14 cellular contexts compared by ENCODE assay signal in the genomic region with DNA sequence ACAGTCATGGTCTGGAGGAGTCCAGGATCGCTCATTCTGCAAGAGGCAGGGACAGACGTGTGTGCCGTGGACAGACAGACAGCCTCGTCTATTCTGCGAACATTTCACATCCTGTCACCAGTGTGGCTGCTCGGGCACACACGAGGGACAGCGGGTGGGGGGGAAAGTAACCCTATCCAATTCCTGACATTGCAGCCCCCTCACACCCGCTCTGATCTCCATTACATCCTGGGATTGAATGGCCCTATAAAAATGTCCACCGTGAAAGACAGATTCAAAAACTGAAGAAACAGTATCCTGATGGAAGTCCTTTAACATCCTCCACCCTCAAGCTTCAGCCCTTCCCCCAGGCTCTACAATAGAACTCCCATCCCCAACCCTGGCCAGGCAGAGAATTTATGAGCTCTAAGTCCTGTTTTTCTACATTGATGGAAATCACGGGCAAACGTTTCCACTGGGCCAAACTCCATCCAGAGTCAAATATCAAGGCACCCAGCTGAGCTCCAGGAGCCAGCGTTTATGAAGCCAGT. TPM values are rescaled to one million over a fixed set of nuclear protein-coding genes. Genes with fewer than 3 reads are reported as not detected.
DNase-seq lines count a peak whose midpoint lies in the region; ATAC-seq and TF ChIP-seq lines count a peak whose summit lies in the region.
"Had no signal": no experiment of that assay in that cellular context is flagged by ENCODE, and none has a peak within 500 bp of the region (broad histone marks: within the 10 kb centered on the region; RNA-seq: fewer than 3 reads in every experiment).

No MANE protein-coding gene starts in this region.

- no peak overlapping the region for H3K27ac Mint-ChIP-seq in naive thymus-derived CD8-positive, alpha-beta T cell

- H3K4me3 Mint-ChIP-seq in naive thymus-derived CD8-positive, alpha-beta T cell: no peak overlapping the region

- peak overlapping the region; percentile 32 for H2AFZ ChIP-seq in ACC112 (ENCODE audit: low read length, unreplicated experiment)

- TF ChIP-seq CTCF in astrocyte of the spinal cord (IDR thresholded peaks at IDR 0.05; ENCODE audit: low read depth, low read length): no peak

- peaks cover 23% of the 10 kb centered on the region for H3K79me2 ChIP-seq in ACC112 (ENCODE audit: control insufficient read depth, insufficient read depth, low read length, unreplicated experiment)

- ATAC-seq in naive thymus-derived CD8-positive, alpha-beta T cell: no peak
- no peak for ATAC-seq in GM21825 (IDR thresholded peaks at IDR 0.05; ENCODE audit: unreplicated experiment)

- peak; percentile 87 for DNase-seq in HK-2 (ENCODE audit: unreplicated experiment)
- peak; percentile 71 for DNase-seq in astrocyte of the spinal cord (ENCODE audit: low read depth, low spot score)
- peak; percentile 92 for DNase-seq in kidney glomerular epithelial cell (lab: John Stamatoyannopoulos, UW)
- no peak for DNase-seq in naive thymus-derived CD8-positive, alpha-beta T cell
- DNase-seq in HuH-7.5 (ENCODE audit: low spot score): no peak
- no peak for DNase-seq in RPMI8226
- DNase-seq: activated CD4-positive, alpha-beta T cell treated with anti-CD3 and anti-CD28 coated beads, Interleukin-2, amount 50 U/mL, for 4 hours; NCI-H2227 treated with DMSO at 0.1 percent for 48 hours; stimulated activated naive CD4-positive, alpha-beta T cell treated with Interleukin-2 at 50 U/mL for 16 hours had no signal

- H3K27me3 ChIP-seq in ACC112 (ENCODE audit: insufficient read depth, low read length): no peaks in the 10 kb centered on the region
- H3K27me3 ChIP-seq: BLaER1 treated with 17β-estradiol and CSF1 and Interleukin-3, amounts not matched to agents 10 nM and 100 nM had no signal

- H3K27ac ChIP-seq in ACC112 (ENCODE audit: low read depth, low read length): peak overlapping the region; percentile 78
- H3K27ac ChIP-seq: BLaER1 treated with 17β-estradiol and CSF1 and Interleukin-3, amounts not matched to agents 10 nM and 100 nM; SK-N-MC had no signal

- peaks cover 0 to 14% (median 1%) of the 10 kb centered on the region in 5 donors for H3K27me3 Mint-ChIP-seq in naive thymus-derived CD8-positive, alpha-beta T cell

- H3K4me1 ChIP-seq in ACC112 (ENCODE audit: control insufficient read depth, insufficient read depth, low read length, unreplicated experiment): peaks cover 39% of the 10 kb centered on the region

- H3K4me3 ChIP-seq in ACC112 (ENCODE audit: low read depth, low read length): peak overlapping the region; percentile 45
- H3K4me3 ChIP-seq in astrocyte of the spinal cord (ENCODE audit: low read depth, low read length): no peak overlapping the region
- H3K4me3 ChIP-seq: BLaER1 treated with 17β-estradiol and CSF1 and Interleukin-3, amounts not matched to agents 10 nM and 100 nM; mucosa of descending colon; SK-N-MC had no signal

- H3K36me3 ChIP-seq in ACC112 (ENCODE audit: insufficient read depth, low read length): peaks cover 2% of the 10 kb centered on the region; the same call in 1 of the 2 replicates
- H3K36me3 ChIP-seq: BLaER1 treated with 17β-estradiol and CSF1 and Interleukin-3, amounts not matched to agents 10 nM and 100 nM had no signal

- H3K9me3 Mint-ChIP-seq in naive thymus-derived CD8-positive, alpha-beta T cell: peaks cover 0 to 4% (median 0%) of the 10 kb centered on the region in 9 donors

- H3K4me1 Mint-ChIP-seq in naive thymus-derived CD8-positive, alpha-beta T cell: peaks cover 2 to 9% (median 4%) of the 10 kb centered on the region in 4 donors

- POLR2A ChIA-PET in naive thymus-derived CD8-positive, alpha-beta T cell (lab: Charles Lee): no interaction called here

- in situ Hi-C loops in astrocyte of the spinal cord (cut with HindIII; ENCODE audit: low sequenced_read_pairs): no loop called here

- no peaks in the 10 kb centered on the region for H3K36me3 Mint-ChIP-seq in naive thymus-derived CD8-positive, alpha-beta T cell

RNA-seq across cellular contexts. Expression of gene HS3ST3A1, which starts 39.4 kb away (rescaled TPM):
- total RNA-seq in naive thymus-derived CD8-positive, alpha-beta T cell: not detected
- polyA plus RNA-seq in naive thymus-derived CD8-positive, alpha-beta T cell: 1 to 10 TPM in 2 of 3 donors, under 1 TPM in 1; 0.76 to 4.5 (median 2.7) TPM

Comparison
In these comparisons a context has a peak if more than half of its experiments do, and no peak if none do; other contexts are left out.
1. DNase-seq: peak in HK-2 (single experiment), astrocyte of the spinal cord (single experiment) and kidney glomerular epithelial cell (single experiment); none in naive thymus-derived CD8-positive, alpha-beta T cell (0 of 10), HuH-7.5 (single experiment) and RPMI8226 (single experiment).